Comparison of ENCODE assay signal across 8 cellular contexts in genomic region chr18:44839239-44839666, GRCh38.
DNase-seq lines count a peak whose midpoint lies in the region; ATAC-seq, FAIRE-seq and TF ChIP-seq lines count a peak whose summit lies in the region.

No MANE protein-coding gene starts in this region.

- peaks cover 39% of the 10 kb centered on the region for H3K4me1 ChIP-seq in keratinocyte (ENCODE audit: control insufficient read depth, extremely low read depth, insufficient read depth, low read length)

- TF ChIP-seq CTCF in keratinocyte (optimal IDR thresholded peaks at IDR 0.05 in 1 of 3, IDR thresholded peaks at IDR 0.05 in 1 of 3, conservative IDR thresholded peaks at IDR 0.05 in 1 of 3; ENCODE audit: extremely low read depth in 1 of 3, insufficient read depth in 2 of 3, low read length in 3 of 3), result no peak

- no peak overlapping the region for H2AFZ ChIP-seq in keratinocyte (ENCODE audit: control insufficient read depth, low read length)

- ATAC-seq in GM19452 (IDR thresholded peaks at IDR 0.05; ENCODE audit: unreplicated experiment), result peak; percentile 98
- peak; percentile 97 for ATAC-seq in HG03521 (IDR thresholded peaks at IDR 0.05; ENCODE audit: unreplicated experiment)

- H3K4me3 ChIP-seq in keratinocyte (ENCODE audit: control insufficient read depth in 2 of 3, extremely low read depth in 1 of 3, insufficient read depth in 2 of 3, low read depth in 1 of 3, low read length in 3 of 3), result peak overlapping the region in 1 of 3 experiments; percentile 1

- H4K20me1 ChIP-seq in keratinocyte (ENCODE audit: control insufficient read depth, extremely low read depth, insufficient read depth, low read length), result no peaks in the 10 kb centered on the region

- H3K9me1 ChIP-seq in keratinocyte (ENCODE audit: control insufficient read depth, extremely low read depth, insufficient read depth, low read length), result no peaks in the 10 kb centered on the region

- DNase-seq in DMS153 treated with DMSO at 0.1 percent for 48 hours (lab: John Stamatoyannopoulos, UW; ENCODE audit: unreplicated experiment), result peak; percentile 75
- peak; percentile 15 for DNase-seq in T-helper 9 cell
- DNase-seq in amygdala (lab: John Stamatoyannopoulos, UW), result peak in 36 of 56 donors; percentile 4 to 64 (median 17)
- no peak for DNase-seq in keratinocyte (ENCODE audit: low read depth, low spot score)
- peak; percentile 21 to 44 (median 37) for DNase-seq in stimulated activated CD4-positive, alpha-beta T cell treated with anti-CD3 and anti-CD28 coated beads, TNF-alpha, amount 100 ng/mL, for 4 hours (ENCODE audit: low read depth in 3 of 3)
- DNase-seq in HuH-7 (ENCODE audit: low spot score), result no peak

- dilution Hi-C loops in keratinocyte (cut with MboI; ENCODE audit: extremely low pct_ligation_motif_present, low sequenced_read_pairs), result no loop called here

- peak overlapping the region; percentile 11 for H3K9ac ChIP-seq in keratinocyte (ENCODE audit: control insufficient read depth, extremely low read depth, insufficient read depth, low read length)

- no peaks in the 10 kb centered on the region for H3K27me3 ChIP-seq in keratinocyte (ENCODE audit: control insufficient read depth, extremely low read depth, insufficient read depth, low read length)

- peaks cover 0 to 2% of the 10 kb centered on the region in 2 experiments for H3K36me3 ChIP-seq in keratinocyte (ENCODE audit: control insufficient read depth in 2 of 2, extremely low read depth in 1 of 2, insufficient read depth in 2 of 2, low read length in 2 of 2)

- H3K9me3 ChIP-seq in keratinocyte (ENCODE audit: control insufficient read depth, low read depth, low read length), result no peaks in the 10 kb centered on the region

- peak; percentile 94 for FAIRE-seq in keratinocyte (lab: Jason Lieb, UNC)

- no peak overlapping the region for H3K27ac ChIP-seq in keratinocyte (ENCODE audit: control insufficient read depth, insufficient read depth, low read length)

- H3K4me2 ChIP-seq in keratinocyte (ENCODE audit: control insufficient read depth, extremely low read depth, insufficient read depth, low read depth, low read length), result peak overlapping the region; percentile 55

- no peaks in the 10 kb centered on the region for H3K79me2 ChIP-seq in keratinocyte (ENCODE audit: control insufficient read depth, insufficient read depth, low read length)

Comparison
In these comparisons a context has a peak if more than half of its experiments do, and no peak if none do; other contexts are left out.
1. DNase-seq: peak in DMS153 treated with DMSO at 0.1 percent for 48 hours (single experiment), T-helper 9 cell (single experiment), amygdala (36 of 56) and stimulated activated CD4-positive, alpha-beta T cell treated with anti-CD3 and anti-CD28 coated beads, TNF-alpha, amount 100 ng/mL, for 4 hours (3 of 3); none in keratinocyte (single experiment) and HuH-7 (single experiment).